Comparison of ENCODE assay signal across 12 cellular contexts in genomic region chr1:31783846-31784245, GRCh38. TPM values are rescaled to one million over a fixed set of nuclear protein-coding genes. Genes with fewer than 3 reads are reported as not detected.
"Had no signal": no experiment of that assay in that cellular context is flagged by ENCODE, and none has a peak within 500 bp of the region (broad histone marks: within the 10 kb centered on the region; RNA-seq: fewer than 3 reads in every experiment).

No MANE protein-coding gene starts in this region.

- H3K4me3 Mint-ChIP-seq: effector memory CD8-positive, alpha-beta T cell; mesothelial cell of epicardium had no signal

- H3K9me3 Mint-ChIP-seq: effector memory CD8-positive, alpha-beta T cell; mesothelial cell of epicardium had no signal

- H3K36me3 Mint-ChIP-seq: mesothelial cell of epicardium had no signal

- H3K27ac Mint-ChIP-seq: effector memory CD8-positive, alpha-beta T cell had no signal

- DNase-seq: activated CD4-positive, alpha-beta T cell treated with anti-CD3 and anti-CD28 coated beads for 1 hour; activated CD4-positive, alpha-beta T cell treated with anti-CD3 and anti-CD28 coated beads, Interleukin-2, amount 50 U/mL, for 48 hours; activated T-cell treated with anti-CD3 and anti-CD28 coated beads, Interleukin-2, amount 50 U/mL, for 48 hours; central memory CD4-positive, alpha-beta T cell; cortex of kidney; effector memory CD8-positive, alpha-beta T cell; stimulated activated CD4-positive, alpha-beta T cell treated with anti-CD3 and anti-CD28 coated beads, Interleukin-2, amount 100 ng/mL, for 48 hours; stimulated activated naive CD8-positive, alpha-beta T cell treated with anti-CD3 and anti-CD28 coated beads, Interleukin-15, Interleukin-2, amounts not matched to agents 100 U/mL and 50 U/mL, for 24 hours had no signal

- H3K27ac ChIP-seq: gastroesophageal sphincter had no signal

- ATAC-seq: effector memory CD8-positive, alpha-beta T cell; gastroesophageal sphincter; sciatic nerve; stimulated activated naive CD8-positive, alpha-beta T cell treated with anti-CD3 and anti-CD28 coated beads, Interleukin-15, Interleukin-2, amounts not matched to agents 100 U/mL and 50 U/mL, for 24 hours had no signal

RNA-seq across cellular contexts. Expression of gene SPOCD1, which starts 32.0 kb away (rescaled TPM):
- total RNA-seq: temporal lobe had no signal
